ENCODE assay signal across 9 cellular contexts in genomic region chr5:157602505-157602904, GRCh38. TPM values are rescaled to one million over a fixed set of nuclear protein-coding genes. Genes with fewer than 3 reads are reported as not detected.
A peak's percentile ranks its signal among the peaks of the same experiment; 100 is the strongest.
DNase-seq lines count a peak whose midpoint lies in the region; ATAC-seq, FAIRE-seq and TF ChIP-seq lines count a peak whose summit lies in the region.
"Had no signal": no experiment of that assay in that cellular context is flagged by ENCODE, and none has a peak within 500 bp of the region (broad histone marks: within the 10 kb centered on the region; RNA-seq: fewer than 3 reads in every experiment).

No MANE protein-coding gene starts in this region.

- dilution Hi-C loops in keratinocyte (cut with MboI; ENCODE audit: extremely low pct_ligation_motif_present, low sequenced_read_pairs), result no loop called here

- peak overlapping the region; percentile 82 for H3K4me3 Mint-ChIP-seq in T-helper 17 cell

- TF ChIP-seq CTCF in keratinocyte (optimal IDR thresholded peaks at IDR 0.05 in 1 of 3, IDR thresholded peaks at IDR 0.05 in 1 of 3, conservative IDR thresholded peaks at IDR 0.05 in 1 of 3; ENCODE audit: extremely low read depth in 1 of 3, insufficient read depth in 2 of 3, low read length in 3 of 3), result no peak

- H3K79me2 ChIP-seq in keratinocyte (ENCODE audit: control insufficient read depth, insufficient read depth, low read length), result no peaks in the 10 kb centered on the region

- H3K4me1 Mint-ChIP-seq in T-helper 17 cell, result peaks cover 45% of the 10 kb centered on the region

- H4K20me1 ChIP-seq in keratinocyte (ENCODE audit: control insufficient read depth, extremely low read depth, insufficient read depth, low read length), result no peaks in the 10 kb centered on the region

- no peaks in the 10 kb centered on the region for H3K27me3 Mint-ChIP-seq in T-helper 17 cell

- H3K9me1 ChIP-seq in keratinocyte (ENCODE audit: control insufficient read depth, extremely low read depth, insufficient read depth, low read length), result no peaks in the 10 kb centered on the region

- H3K4me2 ChIP-seq in keratinocyte (ENCODE audit: control insufficient read depth, extremely low read depth, insufficient read depth, low read depth, low read length), result peak overlapping the region; percentile 67

- H2AFZ ChIP-seq in keratinocyte (ENCODE audit: control insufficient read depth, low read length), result peak overlapping the region; percentile 83

- no peaks in the 10 kb centered on the region for H3K27me3 ChIP-seq in keratinocyte (ENCODE audit: control insufficient read depth, extremely low read depth, insufficient read depth, low read length)

- no peaks in the 10 kb centered on the region for H3K36me3 Mint-ChIP-seq in T-helper 17 cell (ENCODE audit: low read depth)

- peaks cover 48% of the 10 kb centered on the region for H3K4me1 ChIP-seq in keratinocyte (ENCODE audit: control insufficient read depth, extremely low read depth, insufficient read depth, low read length)

- H3K9ac ChIP-seq in keratinocyte (ENCODE audit: control insufficient read depth, extremely low read depth, insufficient read depth, low read length), result peak overlapping the region; percentile 4

- FAIRE-seq in keratinocyte (lab: Jason Lieb, UNC), result peak; percentile 85
- FAIRE-seq: islet of Langerhans had no signal

- H3K4me3 ChIP-seq in keratinocyte (ENCODE audit: control insufficient read depth in 2 of 3, extremely low read depth in 1 of 3, insufficient read depth in 2 of 3, low read depth in 1 of 3, low read length in 3 of 3), result no peak overlapping the region

- H3K36me3 ChIP-seq in keratinocyte (ENCODE audit: control insufficient read depth in 2 of 2, extremely low read depth in 1 of 2, insufficient read depth in 2 of 2, low read length in 2 of 2), result no peaks in the 10 kb centered on the region

- H3K27ac Mint-ChIP-seq in T-helper 17 cell, result peak overlapping the region; percentile 99

- ATAC-seq in GM19025 (IDR thresholded peaks at IDR 0.05; ENCODE audit: low read depth, unreplicated experiment), result peak; percentile 45
- ATAC-seq in HG03045 (IDR thresholded peaks at IDR 0.05; ENCODE audit: unreplicated experiment), result peak; percentile 50
- ATAC-seq in T-helper 17 cell, result peak; percentile 24

- peak overlapping the region; percentile 95 for H3K27ac ChIP-seq in keratinocyte (ENCODE audit: control insufficient read depth, insufficient read depth, low read length)

- H3K9me3 ChIP-seq in T-helper 17 cell (ENCODE audit: control insufficient read depth, low read length, poor library complexity, severe bottlenecking), result no peaks in the 10 kb centered on the region
- no peaks in the 10 kb centered on the region for H3K9me3 ChIP-seq in keratinocyte (ENCODE audit: control insufficient read depth, low read depth, low read length)

- DNase-seq in T-helper 17 cell (peak in 1 of 3 donors; percentile 32), keratinocyte (ENCODE audit: low read depth, low spot score) (no peak), SW480 (ENCODE audit: low spot score) (no peak), amniotic stem cell (lab: John Stamatoyannopoulos, UW) (no peak), GM19238 (ENCODE audit: insufficient read length, low spot score) (no peak), NCI-H69 (lab: John Stamatoyannopoulos, UW) (no peak)

RNA-seq across cellular contexts. Expression of gene ADAM19, which starts 26.9 kb away (rescaled TPM):
- 100 to 1,000 TPM; 130 to 140 TPM for total RNA-seq in T-helper 17 cell
- polyA plus RNA-seq in keratinocyte, result 19.7 to 90.3 TPM (median 22.7 TPM) in 3 replicates
- polyA plus RNA-seq in keratinocyte (2011; ENCODE audit: low read depth), result 0.69 TPM
- polyA plus RNA-seq in keratinocyte (2011; cell fraction: cytosol; rRNA removed), result 21.5 and 21.6 TPM in 2 replicates
- 75.2 and 76.0 TPM in 2 replicates for polyA plus RNA-seq in keratinocyte (2011; cell fraction: nucleus; rRNA removed)
- 1.6 and 86.3 TPM in 2 replicates for polyA plus RNA-seq in keratinocyte (2012; ENCODE audit: low replicate concordance)
- 57.3 to 181 TPM (median 60.5 TPM) in 3 replicates for polyA minus RNA-seq in keratinocyte
- polyA minus RNA-seq in keratinocyte (2011; cell fraction: cytosol; rRNA and poly(A)+ RNA removed), result 75.0 TPM
- 94.0 and 124 TPM in 2 replicates for polyA minus RNA-seq in keratinocyte (2011; cell fraction: nucleus; rRNA and poly(A)+ RNA removed)

RNA-seq across cellular contexts. Expression of gene SOX30, which starts 49.7 kb away (rescaled TPM):
- under 1 TPM in 1 of 2 donors, not detected in 1; 0.44 TPM for total RNA-seq in T-helper 17 cell
- 0.03 to 0.06 TPM (median 0.05 TPM) in 3 replicates for polyA plus RNA-seq in keratinocyte
- not detected for polyA plus RNA-seq in keratinocyte (2011; ENCODE audit: low read depth)
- 0.04 and 0.09 TPM in 2 replicates for polyA plus RNA-seq in keratinocyte (2011; cell fraction: cytosol; rRNA removed)
- polyA plus RNA-seq in keratinocyte (2011; cell fraction: nucleus; rRNA removed), result 0.11 and 0.18 TPM in 2 replicates
- polyA plus RNA-seq in keratinocyte (2012; ENCODE audit: low replicate concordance), result 0.08 and 0.37 TPM in 2 replicates
- 0.20 TPM in 1 of 3 replicates, not detected in the others for polyA minus RNA-seq in keratinocyte
- not detected for polyA minus RNA-seq in keratinocyte (2011; cell fraction: cytosol; rRNA and poly(A)+ RNA removed)
- polyA minus RNA-seq in keratinocyte (2011; cell fraction: nucleus; rRNA and poly(A)+ RNA removed), result not detected in 2 replicates
